Comparison of ENCODE assay signal across 8 cellular contexts in genomic region chr12:57836442-57837375, GRCh38. TPM values are rescaled to one million over a fixed set of nuclear protein-coding genes. Genes with fewer than 3 reads are reported as not detected.
DNase-seq lines count a peak whose midpoint lies in the region; ATAC-seq and TF ChIP-seq lines count a peak whose summit lies in the region.

No MANE protein-coding gene starts in this region.

- H3K36me3 Mint-ChIP-seq in activated CD8-positive, alpha-beta memory T cell treated with anti-CD3 and anti-CD28 coated beads, Interleukin-2, amount 10 ng/mL, durations not matched to agents 7 days and 5 days, result no peaks in the 10 kb centered on the region
- no peaks in the 10 kb centered on the region for H3K36me3 Mint-ChIP-seq in nephron (ENCODE audit: low read depth)
- no peaks in the 10 kb centered on the region for H3K36me3 Mint-ChIP-seq in Calu3 (ENCODE audit: insufficient read depth, unreplicated experiment)

- H3K9me3 Mint-ChIP-seq in activated CD8-positive, alpha-beta memory T cell treated with anti-CD3 and anti-CD28 coated beads, Interleukin-2, amount 10 ng/mL, durations not matched to agents 7 days and 5 days (ENCODE audit: low read depth), result no peaks in the 10 kb centered on the region
- H3K9me3 Mint-ChIP-seq in nephron (no peaks in the 10 kb centered on the region), Calu3 (ENCODE audit: low read depth, unreplicated experiment) (no peaks in the 10 kb centered on the region)

- no peaks in the 10 kb centered on the region for H3K27me3 Mint-ChIP-seq in activated CD8-positive, alpha-beta memory T cell treated with anti-CD3 and anti-CD28 coated beads, Interleukin-2, amount 10 ng/mL, durations not matched to agents 7 days and 5 days
- no peaks in the 10 kb centered on the region for H3K27me3 Mint-ChIP-seq in nephron (ENCODE audit: low read depth)
- H3K27me3 Mint-ChIP-seq in Calu3 (ENCODE audit: unreplicated experiment), result no peaks in the 10 kb centered on the region

- TF ChIP-seq POLR2A in esophagus squamous epithelium (IDR thresholded peaks at IDR 0.05), result no peak

- WGBS in esophagus squamous epithelium, 2 donors, result 6 to 9% methylated on average over 10 to 12 of the region's 13 CpGs

- peak; percentile 75 for DNase-seq in activated CD8-positive, alpha-beta memory T cell treated with anti-CD3 and anti-CD28 coated beads, Interleukin-2, amount 10 ng/mL, durations not matched to agents 7 days and 5 days
- DNase-seq in activated CD8-positive, alpha-beta memory T cell treated with anti-CD3 and anti-CD28 coated beads, Interleukin-2, amount 50 U/mL, for 48 hours, result no peak
- peak; percentile 57 for DNase-seq in H4 (ENCODE audit: low spot score)
- DNase-seq in M059J (ENCODE audit: low read depth), result peak; percentile 85
- no peak for DNase-seq in esophagus squamous epithelium (lab: John Stamatoyannopoulos, UW)
- no peak for DNase-seq in Calu3

- TF ChIP-seq CTCF in WI38 (IDR thresholded peaks at IDR 0.05; ENCODE audit: low read depth, low read length), result no peak
- no peak for TF ChIP-seq CTCF in esophagus squamous epithelium (IDR thresholded peaks at IDR 0.05)
- no peak for TF ChIP-seq CTCF in nephron (IDR thresholded peaks at IDR 0.05; ENCODE audit: unreplicated experiment in 3 of 3)
- no peak for TF ChIP-seq CTCF in Calu3 (IDR thresholded peaks at IDR 0.05; ENCODE audit: unreplicated experiment)

- H3K4me3 Mint-ChIP-seq in activated CD8-positive, alpha-beta memory T cell treated with anti-CD3 and anti-CD28 coated beads, Interleukin-2, amount 10 ng/mL, durations not matched to agents 7 days and 5 days, result peak overlapping the region; percentile 51
- H3K4me3 Mint-ChIP-seq in nephron (peak overlapping the region; percentile 85 to 89 (median 86)), Calu3 (ENCODE audit: low read depth, unreplicated experiment) (no peak overlapping the region)

- H3K27ac ChIP-seq in esophagus squamous epithelium, result peak overlapping the region; percentile 21 to 71 (median 61)

- H3K27ac Mint-ChIP-seq in activated CD8-positive, alpha-beta memory T cell treated with anti-CD3 and anti-CD28 coated beads, Interleukin-2, amount 10 ng/mL, durations not matched to agents 7 days and 5 days, result peak overlapping the region; percentile 89
- peak overlapping the region; percentile 95 to 98 (median 97) for H3K27ac Mint-ChIP-seq in nephron
- H3K27ac Mint-ChIP-seq in Calu3 (ENCODE audit: unreplicated experiment), result no peak overlapping the region

- H3K4me1 Mint-ChIP-seq in activated CD8-positive, alpha-beta memory T cell treated with anti-CD3 and anti-CD28 coated beads, Interleukin-2, amount 10 ng/mL, durations not matched to agents 7 days and 5 days, result peaks cover 84% of the 10 kb centered on the region
- peaks cover 88% of the 10 kb centered on the region for H3K4me1 Mint-ChIP-seq in nephron
- peaks cover 41% of the 10 kb centered on the region for H3K4me1 Mint-ChIP-seq in Calu3 (ENCODE audit: low read depth, unreplicated experiment)

- no TSS peak for BruUV-seq in Calu3 (replicated peaks; lab: Mats Ljungman, UMichigan)

- peak; percentile 59 for ATAC-seq in activated CD8-positive, alpha-beta memory T cell treated with anti-CD3 and anti-CD28 coated beads, Interleukin-2, amount 10 ng/mL, durations not matched to agents 7 days and 5 days

- H3K9me3 ChIP-seq in esophagus squamous epithelium, result no peaks in the 10 kb centered on the region

- CTCF ChIA-PET in activated CD8-positive, alpha-beta memory T cell treated with anti-CD3 and anti-CD28 coated beads, Interleukin-2, amount 10 ng/mL, durations not matched to agents 7 days and 5 days (lab: Charles Lee), result interaction anchor here (0.8 to 7.7 kb wide), 15 partner anchors 7 to 80 kb away, joined by 3 to 56 read pairs (median 4); partner anchors contain the start of genes EEF1AKMT3, METTL1 and TSFM
- CTCF ChIA-PET in Calu3 (lab: Charles Lee), result interaction anchor here (0.7 to 2.1 kb wide), 2 partner anchors 62 to 67 kb away, joined by 3 to 6 read pairs; no protein-coding TSS in a partner anchor

- intact Hi-C loops in esophagus squamous epithelium (cut with DNase I), result loop anchor here (10.0 kb wide), 1 partner anchor 52 kb away; the partner anchor contains the start of gene TSFM
- intact Hi-C loops in Calu3 (cut with micrococcal nuclease; ENCODE audit: unreplicated experiment), result no loop called here

- H3K4me3 ChIP-seq in WI38 (ENCODE audit: low read depth, low read length) (peak overlapping the region; percentile 38), esophagus squamous epithelium (peak overlapping the region in 2 of 4 donors; percentile 22 to 46)

- no peaks in the 10 kb centered on the region for H3K36me3 ChIP-seq in esophagus squamous epithelium

- no peaks in the 10 kb centered on the region for H3K27me3 ChIP-seq in esophagus squamous epithelium

- H3K4me1 ChIP-seq in esophagus squamous epithelium, result peaks cover 81 to 100% (median 100%) of the 10 kb centered on the region in 3 donors

RNA-seq across cellular contexts. Expression of gene CTDSP2, which starts 9.8 kb away (rescaled TPM):
- total RNA-seq in activated CD8-positive, alpha-beta memory T cell treated with anti-CD3 and anti-CD28 coated beads, Interleukin-2, amount 10 ng/mL, durations not matched to agents 7 days and 5 days, result 100 to 1,000 TPM in 1 of 2 experiments, 10 to 100 TPM in 1; 76.2 to 103 TPM
- total RNA-seq in H4 (2014; rRNA removed; shearing (Covaris generic)), result 36.1 and 44.8 TPM in 2 replicates
- total RNA-seq in M059J (2014; rRNA removed; shearing (Covaris generic)), result 37.3 and 44.2 TPM in 2 replicates
- total RNA-seq in esophagus squamous epithelium, result 100 to 1,000 TPM in 1 of 4 donors, 10 to 100 TPM in 3; 47.1 to 120 (median 71.7) TPM
- total RNA-seq in Calu3 (2022), result 117 and 119 TPM in 2 replicates

RNA-seq across cellular contexts. Expression of gene AVIL, which starts 18.2 kb away (rescaled TPM):
- 1 to 10 TPM in 1 of 2 experiments, under 1 TPM in 1; 0.79 to 2.0 TPM for total RNA-seq in activated CD8-positive, alpha-beta memory T cell treated with anti-CD3 and anti-CD28 coated beads, Interleukin-2, amount 10 ng/mL, durations not matched to agents 7 days and 5 days
- total RNA-seq in H4 (2014; rRNA removed; shearing (Covaris generic)), result 2.0 and 4.3 TPM in 2 replicates
- total RNA-seq in M059J (2014; rRNA removed; shearing (Covaris generic)), result 0.10 TPM in 1 of 2 replicates, not detected in the other
- total RNA-seq in esophagus squamous epithelium (1 to 10 TPM; 1.9 to 3.4 (median 2.5) TPM), Calu3 (2022) (6.4 and 7.9 TPM in 2 replicates)

RNA-seq across cellular contexts. Expression of gene TSFM, which starts 54.1 kb away (rescaled TPM):
- total RNA-seq in activated CD8-positive, alpha-beta memory T cell treated with anti-CD3 and anti-CD28 coated beads, Interleukin-2, amount 10 ng/mL, durations not matched to agents 7 days and 5 days, result 10 to 100 TPM; 32.2 to 45.8 TPM
- 41.3 and 58.6 TPM in 2 replicates for total RNA-seq in H4 (2014; rRNA removed; shearing (Covaris generic))
- total RNA-seq in M059J (2014; rRNA removed; shearing (Covaris generic)), result 27.6 and 37.9 TPM in 2 replicates
- 10 to 100 TPM; 18.5 to 37.2 (median 24.7) TPM for total RNA-seq in esophagus squamous epithelium
- 47.1 and 49.0 TPM in 2 replicates for total RNA-seq in Calu3 (2022)

Comparison
In these comparisons a context has a peak if more than half of its experiments do, and no peak if none do; other contexts are left out.
1. DNase-seq: peak in activated CD8-positive, alpha-beta memory T cell treated with anti-CD3 and anti-CD28 coated beads, Interleukin-2, amount 10 ng/mL, durations not matched to agents 7 days and 5 days (single experiment), H4 (single experiment) and M059J (single experiment); none in activated CD8-positive, alpha-beta memory T cell treated with anti-CD3 and anti-CD28 coated beads, Interleukin-2, amount 50 U/mL, for 48 hours (single experiment), esophagus squamous epithelium (single experiment) and Calu3 (single experiment).